In genomic region chr5:180970875-180971274, GRCh38 we compare ENCODE assay signal across 11 cellular contexts. TPM values are rescaled to one million over a fixed set of nuclear protein-coding genes. Genes with fewer than 3 reads are reported as not detected.
"Had no signal": no experiment of that assay in that cellular context is flagged by ENCODE, and none has a peak within 500 bp of the region (broad histone marks: within the 10 kb centered on the region; RNA-seq: fewer than 3 reads in every experiment).

No MANE protein-coding gene starts in this region.

- H3K4me3 ChIP-seq: GM23248, HAP-1 had no signal

- DNase-seq: GM23248, GOT3, H7, HFFc6 had no signal

- H3K4me3 Mint-ChIP-seq: HFFc6, IgD-negative memory B cell had no signal

- ATAC-seq: HCT116, HepG2 had no signal

- H3K36me3 ChIP-seq: HAP-1 had no signal

- FAIRE-seq: HepG2 had no signal

- H3K27ac Mint-ChIP-seq: HFFc6, IgD-negative memory B cell had no signal

- H3K9me3 Mint-ChIP-seq: HFFc6 had no signal

- H3K4me1 ChIP-seq: HAP-1 had no signal

- H3K36me3 Mint-ChIP-seq: IgD-negative memory B cell had no signal

- H3K27ac ChIP-seq: GM23248, HL-60 had no signal

- H2AFZ ChIP-seq: GM23248 had no signal

- H3K9me3 ChIP-seq: HAP-1 had no signal

RNA-seq across cellular contexts. Expression of gene BTNL3, which starts 17.8 kb away (rescaled TPM):
- total RNA-seq: GM23248, H4, H7, HepG2, HFFc6, HT1080 had no signal
- polyA plus RNA-seq: GM23248, HepG2, IgD-negative memory B cell had no signal
